ENCODE assay signal across 8 cellular contexts in the genomic region with DNA sequence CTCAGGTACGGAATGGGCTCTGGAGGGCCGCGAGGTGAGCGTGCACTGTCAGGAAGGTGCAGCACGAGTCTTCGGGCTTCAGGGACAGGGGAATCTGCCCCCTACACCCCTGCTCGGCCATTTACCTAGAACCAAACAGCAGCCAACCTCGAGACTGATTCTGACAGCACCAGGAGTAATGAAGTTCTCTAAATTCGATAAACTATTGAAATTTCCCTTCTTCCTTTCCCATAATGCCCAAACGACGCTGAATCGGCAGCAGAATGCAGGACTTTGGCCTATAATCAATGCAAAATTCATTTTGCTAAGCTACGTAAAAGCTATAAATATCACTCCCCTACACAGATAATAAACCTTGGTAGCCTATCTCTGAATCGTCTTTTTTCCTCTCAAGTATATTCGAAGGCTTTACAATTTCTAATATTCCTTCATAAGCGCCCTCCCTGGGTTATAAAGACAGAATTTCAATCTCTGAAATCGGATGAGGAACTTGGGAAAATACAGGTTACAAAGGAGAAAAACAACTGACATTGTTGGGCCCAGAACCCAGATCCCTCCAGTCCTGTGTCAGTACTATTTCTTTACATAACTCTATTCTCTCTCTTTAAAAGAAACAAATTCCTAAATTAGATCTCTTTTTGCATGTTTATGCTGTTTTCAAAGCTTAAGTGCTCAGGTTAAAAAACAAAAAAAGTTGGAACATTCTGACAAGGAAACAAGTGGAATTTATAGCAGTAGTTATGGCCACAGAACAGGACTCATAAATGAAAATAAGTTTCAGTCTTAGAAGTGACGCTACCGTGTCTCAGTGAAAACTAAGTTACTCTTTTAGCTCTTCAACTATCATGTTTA.
A peak's percentile ranks its signal among the peaks of the same experiment; 100 is the strongest.
DNase-seq lines count a peak whose midpoint lies in the region; ATAC-seq and TF ChIP-seq lines count a peak whose summit lies in the region.

No MANE protein-coding gene starts in this region.

- no peaks in the 10 kb centered on the region for H3K27me3 ChIP-seq in CD4-positive, alpha-beta memory T cell (ENCODE audit: insufficient read depth, low read length)
- H3K27me3 ChIP-seq in SU-DHL-6 (ENCODE audit: low read length), result no peaks in the 10 kb centered on the region
- no peaks in the 10 kb centered on the region for H3K27me3 ChIP-seq in prostate gland (replicated peaks; ENCODE audit: insufficient read depth)

- TF ChIP-seq CTCF in HEK293 (tag by site-specific recombination; IDR thresholded peaks at IDR 0.05) (no peak), SU-DHL-6 (IDR thresholded peaks at IDR 0.05; ENCODE audit: insufficient read depth, low read length, poor library complexity, severe bottlenecking) (no peak), foreskin fibroblast (IDR thresholded peaks at IDR 0.05; ENCODE audit: low read depth, low read length) (no peak), prostate gland (IDR thresholded peaks at IDR 0.05) (no peak), omental fat pad (IDR thresholded peaks at IDR 0.05) (no peak)

- TF ChIP-seq POLR2A in prostate gland (IDR thresholded peaks at IDR 0.05), result no peak

- peak overlapping the region; percentile 82 for H3K4me2 ChIP-seq in SU-DHL-6 (ENCODE audit: low read depth, low read length, poor library complexity, severe bottlenecking)

- peaks cover 0 to 12% of the 10 kb centered on the region in 2 donors for H3K36me3 Mint-ChIP-seq in CD4-positive, alpha-beta memory T cell

- H3K36me3 ChIP-seq in CD4-positive, alpha-beta memory T cell (ENCODE audit: insufficient read depth, low read length), result no peaks in the 10 kb centered on the region
- H3K36me3 ChIP-seq in HEK293 (ENCODE audit: control insufficient read depth in 2 of 2, insufficient read depth in 1 of 2, low read length in 2 of 2) (no peaks in the 10 kb centered on the region), SU-DHL-6 (ENCODE audit: low read length) (no peaks in the 10 kb centered on the region), prostate gland (no peaks in the 10 kb centered on the region)

- H3K4me1 ChIP-seq in CD4-positive, alpha-beta memory T cell (ENCODE audit: insufficient read depth, low read length), result peaks cover 67% of the 10 kb centered on the region
- peaks cover 26% of the 10 kb centered on the region for H3K4me1 ChIP-seq in HEK293 (ENCODE audit: control insufficient read depth, insufficient read depth, low read length)
- H3K4me1 ChIP-seq in prostate gland (replicated peaks), result no peaks in the 10 kb centered on the region

- H3K9ac ChIP-seq in SU-DHL-6 (ENCODE audit: low read length), result peak overlapping the region; percentile 70

- no peaks in the 10 kb centered on the region for H3K27me3 Mint-ChIP-seq in CD4-positive, alpha-beta memory T cell

- H2AFZ ChIP-seq in SU-DHL-6 (ENCODE audit: low read depth, low read length, severe bottlenecking), result peak overlapping the region; percentile 94

- CTCF ChIA-PET in CD4-positive, alpha-beta memory T cell (lab: Charles Lee; ENCODE audit: partially characterized antibody), result interaction anchor here (0.6 to 6.0 kb wide), 7 partner anchors 8 to 254 kb away, joined by 3 to 61 read pairs (median 3); partner anchors contain the start of gene SESN1
- CTCF ChIA-PET in HEK293 (lab: Yijun Ruan, JAX), result interaction anchor here (0.6 to 1.9 kb wide), 9 partner anchors 19 to 434 kb away, joined by 3 to 10 read pairs (median 4); no protein-coding TSS in a partner anchor

- H3K9me2 ChIP-seq in SU-DHL-6 (replicated peaks; ENCODE audit: insufficient read depth, low read length), result no peaks in the 10 kb centered on the region

- POLR2A ChIA-PET in CD4-positive, alpha-beta memory T cell (lab: Charles Lee; ENCODE audit: partially characterized antibody), result interaction anchor here (0.6 to 6.4 kb wide), 29 partner anchors 9 to 749 kb away, joined by 3 to 59 read pairs (median 4); partner anchors contain the start of genes ARMC2, CD164, CEP57L1 and FOXO3
- POLR2A ChIA-PET in HEK293 (lab: Yijun Ruan, JAX), result interaction anchor here (0.5 to 4.4 kb wide), 12 partner anchors 12 to 827 kb away, joined by 3 to 27 read pairs (median 4); partner anchors contain the start of genes CEP57L1, FOXO3 and SESN1

- peaks cover 44 to 81% (median 59%) of the 10 kb centered on the region in 4 donors for H3K4me1 Mint-ChIP-seq in CD4-positive, alpha-beta memory T cell

- no peaks in the 10 kb centered on the region for H4K20me1 ChIP-seq in SU-DHL-6 (ENCODE audit: low read depth, low read length)

- H3K27ac Mint-ChIP-seq in CD4-positive, alpha-beta memory T cell, result peak overlapping the region; percentile 91 to 100 (median 99)

- no peak for ATAC-seq in omental fat pad (ENCODE audit: low FRiP score)

- DNase-seq in CD4-positive, alpha-beta memory T cell, result peak in 2 of 5 donors; percentile 15
- DNase-seq in foreskin fibroblast, result no peak
- no peak for DNase-seq in prostate gland (ENCODE audit: low spot score)
- no peak for DNase-seq in globus pallidus (ENCODE audit: low spot score)
- DNase-seq in DMS53 treated with DMSO at 0.1 percent for 48 hours (lab: John Stamatoyannopoulos, UW; ENCODE audit: unreplicated experiment), result no peak
- DNase-seq in omental fat pad (ENCODE audit: low spot score), result no peak

- no peaks in the 10 kb centered on the region for H3K79me2 ChIP-seq in SU-DHL-6 (ENCODE audit: insufficient read depth, low read length)

- peaks cover 11% of the 10 kb centered on the region for H3F3A ChIP-seq in SU-DHL-6 (ENCODE audit: insufficient read depth)

- H3K4me3 ChIP-seq in CD4-positive, alpha-beta memory T cell (ENCODE audit: low read length in 2 of 2), result peak overlapping the region; percentile 67 to 73
- peak overlapping the region; percentile 97 for H3K4me3 ChIP-seq in HEK293 (ENCODE audit: low read depth, low read length)
- H3K4me3 ChIP-seq in SU-DHL-6 (ENCODE audit: insufficient read depth, low read length, poor library complexity, severe bottlenecking), result peak overlapping the region; percentile 77
- H3K4me3 ChIP-seq in foreskin fibroblast (ENCODE audit: low read depth in 1 of 2, low read length in 2 of 2), result peak overlapping the region; percentile 70 to 96
- peak overlapping the region; percentile 97 to 98 for H3K4me3 ChIP-seq in prostate gland

- intact Hi-C loops in CD4-positive, alpha-beta memory T cell (cut with micrococcal nuclease), result loop anchor here (1.0 to 10.0 kb wide), 12 partner anchors 10 to 1807 kb away; partner anchors contain the start of genes ARMC2, CD164, CDK19 and CEP57L1
- intact Hi-C loops in prostate gland (cut with DNase I), result loop anchor here (5.0 to 10.0 kb wide), 3 partner anchors 63 to 453 kb away; no protein-coding TSS in a partner anchor

- H3K9me3 ChIP-seq in CD4-positive, alpha-beta memory T cell (ENCODE audit: control insufficient read depth in 1 of 2, low read length in 2 of 2), result no peaks in the 10 kb centered on the region
- H3K9me3 ChIP-seq in HEK293 (ENCODE audit: control insufficient read depth, insufficient read depth, low read depth, low read length) (no peaks in the 10 kb centered on the region), SU-DHL-6 (ENCODE audit: insufficient read depth, low read length) (no peaks in the 10 kb centered on the region), prostate gland (no peaks in the 10 kb centered on the region)

- peak overlapping the region; percentile 90 to 99 (median 98) for H3K4me3 Mint-ChIP-seq in CD4-positive, alpha-beta memory T cell

- peaks cover 0 to 1% (median 0%) of the 10 kb centered on the region in 8 donors for H3K9me3 Mint-ChIP-seq in CD4-positive, alpha-beta memory T cell

- WGBS in prostate gland, result 3% methylated on average over 19 of the region's 19 CpGs

- peak overlapping the region; percentile 96 for H3K27ac ChIP-seq in CD4-positive, alpha-beta memory T cell (ENCODE audit: low read depth, low read length)
- H3K27ac ChIP-seq in HEK293 (ENCODE audit: extremely low read depth, low read depth, low read length), result peak overlapping the region; percentile 97; the same call in 1 of the 2 replicates
- no peak overlapping the region for H3K27ac ChIP-seq in SU-DHL-6 (ENCODE audit: low read depth, low read length)
- peak overlapping the region; percentile 94 to 96 for H3K27ac ChIP-seq in prostate gland

TF ChIP-seq in HEK293, 187 proteins besides CTCF, POLR2A, EP300 and RAD21:
- peak; percentile 37; the same call in 1 of the 2 replicates for TF ChIP-seq ZEB2 (tag by site-specific recombination; IDR thresholded peaks at IDR 0.05)
- peak; percentile 20; the same call in 1 of the 2 replicates for TF ChIP-seq ZNF76 (tag by site-specific recombination; IDR thresholded peaks at IDR 0.05; ENCODE audit: borderline replicate concordance, low read depth)
- 0 out of 2 replicates have a peak, but pooled peaks have one; percentile 8 for TF ChIP-seq ZNF792 (tag by site-specific recombination; IDR thresholded peaks at IDR 0.05)
- TF ChIP-seq ZNF112 (tag by site-specific recombination; IDR thresholded peaks at IDR 0.05), result no peak
- 0 out of 2 replicates have a peak, but pooled peaks have one; percentile 9 for TF ChIP-seq ZNF335 (tag by site-specific recombination; conservative IDR thresholded peaks at IDR 0.05)
- TF ChIP-seq ZNF707 (tag by site-specific recombination; IDR thresholded peaks at IDR 0.05), result no peak
- peak; percentile 28; the same call in 1 of the 2 replicates for TF ChIP-seq PRDM1 (tag by site-specific recombination; IDR thresholded peaks at IDR 0.05)
- TF ChIP-seq, protein P1, sequence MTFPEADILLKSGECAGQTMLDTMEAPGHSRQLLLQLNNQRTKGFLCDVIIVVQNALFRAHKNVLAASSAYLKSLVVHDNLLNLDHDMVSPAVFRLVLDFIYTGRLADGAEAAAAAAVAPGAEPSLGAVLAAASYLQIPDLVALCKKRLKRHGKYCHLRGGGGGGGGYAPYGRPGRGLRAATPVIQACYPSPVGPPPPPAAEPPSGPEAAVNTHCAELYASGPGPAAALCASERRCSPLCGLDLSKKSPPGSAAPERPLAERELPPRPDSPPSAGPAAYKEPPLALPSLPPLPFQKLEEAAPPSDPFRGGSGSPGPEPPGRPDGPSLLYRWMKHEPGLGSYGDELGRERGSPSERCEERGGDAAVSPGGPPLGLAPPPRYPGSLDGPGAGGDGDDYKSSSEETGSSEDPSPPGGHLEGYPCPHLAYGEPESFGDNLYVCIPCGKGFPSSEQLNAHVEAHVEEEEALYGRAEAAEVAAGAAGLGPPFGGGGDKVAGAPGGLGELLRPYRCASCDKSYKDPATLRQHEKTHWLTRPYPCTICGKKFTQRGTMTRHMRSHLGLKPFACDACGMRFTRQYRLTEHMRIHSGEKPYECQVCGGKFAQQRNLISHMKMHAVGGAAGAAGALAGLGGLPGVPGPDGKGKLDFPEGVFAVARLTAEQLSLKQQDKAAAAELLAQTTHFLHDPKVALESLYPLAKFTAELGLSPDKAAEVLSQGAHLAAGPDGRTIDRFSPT (tag by site-specific recombination; IDR thresholded peaks at IDR 0.05), result no peak
